Comparison of ENCODE assay signal across 16 cellular contexts in the genomic region with DNA sequence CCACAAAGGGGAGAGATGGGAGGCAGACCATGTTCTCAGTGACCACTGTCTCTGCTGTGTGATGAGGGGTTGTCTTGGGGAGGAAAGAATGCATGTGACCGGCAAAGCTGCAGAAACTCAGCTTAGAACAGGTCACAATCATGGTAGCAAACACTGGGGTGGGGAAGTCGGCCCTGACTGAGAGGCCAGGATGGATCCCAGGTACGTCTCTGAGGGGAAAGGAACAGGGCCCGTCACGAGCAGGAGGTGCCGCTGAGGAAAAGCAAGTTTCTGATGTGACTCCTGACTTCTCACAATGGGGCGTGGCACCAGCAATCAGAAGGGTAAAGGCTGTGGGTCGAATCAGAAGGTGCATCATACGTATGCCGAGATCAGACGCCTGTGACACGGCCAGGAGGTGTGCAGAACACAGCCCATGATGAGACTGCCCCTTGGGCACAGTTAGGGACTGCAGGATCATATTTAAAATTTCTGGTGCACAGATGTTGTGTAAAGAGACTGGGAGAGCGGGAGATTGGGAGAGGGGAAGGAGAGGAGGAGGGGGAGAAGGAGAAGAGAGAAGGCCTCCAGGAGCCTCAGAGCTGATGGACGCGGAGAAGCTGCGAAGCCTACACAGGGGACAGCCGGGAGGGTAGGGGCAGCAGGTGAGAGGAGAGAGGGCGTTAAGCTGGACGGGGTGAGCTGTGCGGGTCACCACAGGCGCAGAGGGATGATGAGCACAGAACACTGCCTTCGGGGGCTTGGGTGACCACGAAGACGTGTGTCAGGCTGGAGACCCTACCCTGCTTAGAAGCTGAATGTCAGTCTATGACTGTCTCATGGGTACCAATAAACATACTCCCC. TPM values are rescaled to one million over a fixed set of nuclear protein-coding genes. Genes with fewer than 3 reads are reported as not detected.
"Had no signal": no experiment of that assay in that cellular context is flagged by ENCODE, and none has a peak within 500 bp of the region (broad histone marks: within the 10 kb centered on the region; RNA-seq: fewer than 3 reads in every experiment).

No MANE protein-coding gene starts in this region.

- H3K4me1 Mint-ChIP-seq: activated CD4-positive, alpha-beta T cell treated with anti-CD3 and anti-CD28 coated beads, Interleukin-2, amount 10 ng/mL, durations not matched to agents 24 days and 14 days; memory B cell; neural crest cell had no signal

- DNase-seq: activated CD4-positive, alpha-beta T cell treated with anti-CD3 and anti-CD28 coated beads, Interleukin-2, amount 10 ng/mL, durations not matched to agents 24 days and 14 days; esophagus squamous epithelium; foreskin fibroblast; islet precursor cell; SIG-M5; small intestine; SW 1271; transverse colon had no signal

- H3K9me3 ChIP-seq: ascending aorta, esophagus squamous epithelium, pancreas, transverse colon had no signal

- H3K4me1 ChIP-seq: ascending aorta, pancreas, transverse colon had no signal

- H3K27ac ChIP-seq: ascending aorta, esophagus squamous epithelium, pancreas, transverse colon had no signal

- H3K9me3 Mint-ChIP-seq: activated CD4-positive, alpha-beta T cell treated with anti-CD3 and anti-CD28 coated beads, Interleukin-2, amount 10 ng/mL, durations not matched to agents 24 days and 14 days; activated naive CD4-positive, alpha-beta T cell treated with anti-CD3 and anti-CD28 coated beads, Interleukin-2, amount 50 U/mL, for 72 hours; memory B cell; neural crest cell had no signal

- H3K4me3 ChIP-seq: ascending aorta, esophagus squamous epithelium, pancreas, transverse colon had no signal

- H3K27ac Mint-ChIP-seq: activated CD4-positive, alpha-beta T cell treated with anti-CD3 and anti-CD28 coated beads, Interleukin-2, amount 10 ng/mL, durations not matched to agents 24 days and 14 days; memory B cell had no signal

- H3K36me3 Mint-ChIP-seq: activated naive CD4-positive, alpha-beta T cell treated with anti-CD3 and anti-CD28 coated beads, Interleukin-2, amount 50 U/mL, for 72 hours; memory B cell had no signal

- H3K36me3 ChIP-seq: ascending aorta, esophagus squamous epithelium, pancreas, transverse colon had no signal

- H3K4me3 Mint-ChIP-seq: activated CD4-positive, alpha-beta T cell treated with anti-CD3 and anti-CD28 coated beads, Interleukin-2, amount 10 ng/mL, durations not matched to agents 24 days and 14 days; memory B cell; neural crest cell had no signal

- ATAC-seq: activated naive CD4-positive, alpha-beta T cell treated with anti-CD3 and anti-CD28 coated beads, Interleukin-2, amount 50 U/mL, for 72 hours; left lobe of liver; pancreas had no signal

- H3K27me3 ChIP-seq: ascending aorta, pancreas had no signal

RNA-seq across cellular contexts. Expression of gene KRTAP5-5, which starts 30.7 kb away (rescaled TPM):
- total RNA-seq: activated CD4-positive, alpha-beta T cell treated with anti-CD3 and anti-CD28 coated beads, Interleukin-2, amount 10 ng/mL, durations not matched to agents 24 days and 14 days; activated CD8-positive, alpha-beta memory T cell treated with anti-CD3 and anti-CD28 coated beads for 36 hours; activated naive CD4-positive, alpha-beta T cell treated with anti-CD3 and anti-CD28 coated beads, Interleukin-2, amount 50 U/mL, for 72 hours; ascending aorta; bronchial epithelial cell; esophagus squamous epithelium; left lobe of liver; neural crest cell; pancreas; transverse colon had no signal
- polyA plus RNA-seq: small intestine had no signal

RNA-seq across cellular contexts. Expression of gene KRTAP5-6, which starts 36.7 kb away (rescaled TPM):
- total RNA-seq: activated CD4-positive, alpha-beta T cell treated with anti-CD3 and anti-CD28 coated beads, Interleukin-2, amount 10 ng/mL, durations not matched to agents 24 days and 14 days; activated CD8-positive, alpha-beta memory T cell treated with anti-CD3 and anti-CD28 coated beads for 36 hours; activated naive CD4-positive, alpha-beta T cell treated with anti-CD3 and anti-CD28 coated beads, Interleukin-2, amount 50 U/mL, for 72 hours; ascending aorta; bronchial epithelial cell; esophagus squamous epithelium; neural crest cell; pancreas; transverse colon had no signal
- polyA plus RNA-seq: pancreas, small intestine had no signal

RNA-seq across cellular contexts. Expression of gene KRTAP5-4, which starts 38.3 kb away (rescaled TPM):
- total RNA-seq: activated CD4-positive, alpha-beta T cell treated with anti-CD3 and anti-CD28 coated beads, Interleukin-2, amount 10 ng/mL, durations not matched to agents 24 days and 14 days; activated CD8-positive, alpha-beta memory T cell treated with anti-CD3 and anti-CD28 coated beads for 36 hours; activated naive CD4-positive, alpha-beta T cell treated with anti-CD3 and anti-CD28 coated beads, Interleukin-2, amount 50 U/mL, for 72 hours; ascending aorta; bronchial epithelial cell; esophagus squamous epithelium; left lobe of liver; neural crest cell; pancreas; transverse colon had no signal
- polyA plus RNA-seq: pancreas, small intestine had no signal

RNA-seq across cellular contexts. Expression of gene KRTAP5-3, which starts 52.0 kb away (rescaled TPM):
- total RNA-seq: activated CD4-positive, alpha-beta T cell treated with anti-CD3 and anti-CD28 coated beads, Interleukin-2, amount 10 ng/mL, durations not matched to agents 24 days and 14 days; activated CD8-positive, alpha-beta memory T cell treated with anti-CD3 and anti-CD28 coated beads for 36 hours; activated naive CD4-positive, alpha-beta T cell treated with anti-CD3 and anti-CD28 coated beads, Interleukin-2, amount 50 U/mL, for 72 hours; ascending aorta; bronchial epithelial cell; esophagus squamous epithelium; left lobe of liver; neural crest cell; pancreas; transverse colon had no signal
- polyA plus RNA-seq: pancreas, small intestine had no signal
